In the genomic region with DNA sequence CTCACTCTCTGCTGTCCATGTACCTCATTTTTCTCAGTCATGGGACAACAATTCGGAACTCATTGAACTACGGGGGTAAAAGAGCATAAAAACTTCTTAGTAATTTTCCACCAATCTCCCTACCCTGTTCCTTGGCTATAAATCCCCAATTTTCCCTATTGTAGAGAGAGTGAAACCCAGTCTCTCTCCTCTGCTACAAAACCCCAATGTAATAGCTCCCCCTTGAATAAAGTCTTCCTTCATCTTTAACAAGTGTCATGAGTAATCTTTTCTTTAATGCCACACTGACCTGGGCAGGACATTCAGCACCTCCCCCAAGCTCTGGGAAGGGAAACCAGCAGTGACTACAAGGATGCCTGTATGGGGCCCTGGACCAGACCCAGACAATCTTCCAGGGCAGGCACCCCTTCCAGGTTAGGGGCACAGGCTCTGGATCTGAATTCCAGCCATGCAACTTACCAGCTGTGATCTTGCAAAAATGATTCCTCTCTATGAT, we compare ENCODE assay signal across 8 cellular contexts. TPM values are rescaled to one million over a fixed set of nuclear protein-coding genes. Genes with fewer than 3 reads are reported as not detected.
DNase-seq lines count a peak whose midpoint lies in the region; ATAC-seq and TF ChIP-seq lines count a peak whose summit lies in the region.

No MANE protein-coding gene starts in this region.

- H3K9ac ChIP-seq in mucosa of rectum (ENCODE audit: low read depth in 1 of 2, low read length in 2 of 2), result peak overlapping the region; percentile 53 to 54

- H3K9me3 ChIP-seq in body of pancreas, result no peaks in the 10 kb centered on the region
- H3K9me3 ChIP-seq in mucosa of rectum (ENCODE audit: control insufficient read depth in 2 of 2, low read length in 2 of 2), result no peaks in the 10 kb centered on the region

- H3K27me3 Mint-ChIP-seq in activated CD8-positive, alpha-beta memory T cell treated with anti-CD3 and anti-CD28 coated beads, Interleukin-2, amount 10 ng/mL, durations not matched to agents 7 days and 5 days, result no peaks in the 10 kb centered on the region
- H3K27me3 Mint-ChIP-seq in endothelial cell (ENCODE audit: unreplicated experiment), result peaks cover 4% of the 10 kb centered on the region

- H3K4me1 Mint-ChIP-seq in activated CD8-positive, alpha-beta memory T cell treated with anti-CD3 and anti-CD28 coated beads, Interleukin-2, amount 10 ng/mL, durations not matched to agents 7 days and 5 days, result peaks cover 65% of the 10 kb centered on the region
- H3K4me1 Mint-ChIP-seq in endothelial cell (ENCODE audit: unreplicated experiment), result peaks cover 11% of the 10 kb centered on the region

- 62 to 80% methylated on average over 2 of the region's 2 CpGs for WGBS in body of pancreas, 2 donors

- peak; percentile 8 to 74 (median 69) for TF ChIP-seq POLR2A in body of pancreas (IDR thresholded peaks at IDR 0.05)

- H3K27ac ChIP-seq in body of pancreas (peak overlapping the region; percentile 27 to 83 (median 56)), mucosa of rectum (ENCODE audit: low read depth in 2 of 2, low read length in 2 of 2) (peak overlapping the region; percentile 69 to 80)

- peak overlapping the region; percentile 94 for H3K27ac Mint-ChIP-seq in activated CD8-positive, alpha-beta memory T cell treated with anti-CD3 and anti-CD28 coated beads, Interleukin-2, amount 10 ng/mL, durations not matched to agents 7 days and 5 days
- H3K27ac Mint-ChIP-seq in endothelial cell (ENCODE audit: unreplicated experiment), result no peak overlapping the region

- peaks cover 2% of the 10 kb centered on the region for H3K9me3 Mint-ChIP-seq in activated CD8-positive, alpha-beta memory T cell treated with anti-CD3 and anti-CD28 coated beads, Interleukin-2, amount 10 ng/mL, durations not matched to agents 7 days and 5 days (ENCODE audit: low read depth)
- peaks cover 5% of the 10 kb centered on the region for H3K9me3 Mint-ChIP-seq in endothelial cell (ENCODE audit: unreplicated experiment)

- H3K27me3 ChIP-seq in body of pancreas, result no peaks in the 10 kb centered on the region
- H3K27me3 ChIP-seq in mucosa of rectum (ENCODE audit: control insufficient read depth in 2 of 2, insufficient read depth in 2 of 2, low read length in 2 of 2), result no peaks in the 10 kb centered on the region

- TF ChIP-seq CTCF in body of pancreas (IDR thresholded peaks at IDR 0.05) (no peak), endothelial cell (IDR thresholded peaks at IDR 0.05; ENCODE audit: unreplicated experiment) (no peak)

- no peak for DNase-seq in activated CD8-positive, alpha-beta memory T cell treated with anti-CD3 and anti-CD28 coated beads, Interleukin-2, amount 10 ng/mL, durations not matched to agents 7 days and 5 days
- no peak for DNase-seq in activated CD8-positive, alpha-beta memory T cell treated with anti-CD3 and anti-CD28 coated beads, Interleukin-2, amount 50 U/mL, for 4 hours
- DNase-seq in Jurkat, Clone E6-1 (ENCODE audit: low read depth, low spot score), result no peak
- DNase-seq in body of pancreas (no peak), activated gamma-delta T cell treated with Interleukin-2 at 50 U/mL for 16 hours (no peak), DMS53 (lab: John Stamatoyannopoulos, UW) (no peak), endothelial cell (ENCODE audit: low spot score) (no peak)

- peaks cover 21% of the 10 kb centered on the region for H3K4me1 ChIP-seq in body of pancreas
- H3K4me1 ChIP-seq in mucosa of rectum (ENCODE audit: control insufficient read depth in 2 of 2, insufficient read depth in 2 of 2, low read length in 2 of 2), result peaks cover 4 to 5% of the 10 kb centered on the region in 2 donors

- H3K4me3 ChIP-seq in Jurkat, Clone E6-1 (ENCODE audit: low read length), result peak overlapping the region; percentile 40; the same call in 1 of the 2 replicates
- H3K4me3 ChIP-seq in body of pancreas (no peak overlapping the region), mucosa of rectum (ENCODE audit: low read length in 2 of 2) (peak overlapping the region; percentile 61 to 66)

- CTCF ChIA-PET in activated CD8-positive, alpha-beta memory T cell treated with anti-CD3 and anti-CD28 coated beads, Interleukin-2, amount 10 ng/mL, durations not matched to agents 7 days and 5 days (lab: Charles Lee), result interaction anchor here (0.5 to 9.4 kb wide), 8 partner anchors 11 to 129 kb away, joined by 3 to 239 read pairs (median 12); a partner anchor contains a TSS

- H3K4me3 Mint-ChIP-seq in activated CD8-positive, alpha-beta memory T cell treated with anti-CD3 and anti-CD28 coated beads, Interleukin-2, amount 10 ng/mL, durations not matched to agents 7 days and 5 days, result peak overlapping the region; percentile 88
- no peak overlapping the region for H3K4me3 Mint-ChIP-seq in endothelial cell (ENCODE audit: unreplicated experiment)

- ATAC-seq in activated CD8-positive, alpha-beta memory T cell treated with anti-CD3 and anti-CD28 coated beads, Interleukin-2, amount 10 ng/mL, durations not matched to agents 7 days and 5 days, result peak; percentile 38
- peak; percentile 19 for ATAC-seq in body of pancreas

- no peaks in the 10 kb centered on the region for H3K36me3 ChIP-seq in body of pancreas (replicated peaks in 1 of 2; ENCODE audit: insufficient read depth in 1 of 2, low read depth in 2 of 2)
- H3K36me3 ChIP-seq in mucosa of rectum (ENCODE audit: control insufficient read depth in 2 of 2, insufficient read depth in 2 of 2, low read length in 2 of 2), result no peaks in the 10 kb centered on the region

- intact Hi-C loops in body of pancreas (cut with DNase I), result no loop called here

- peaks cover 9% of the 10 kb centered on the region for H3K36me3 Mint-ChIP-seq in activated CD8-positive, alpha-beta memory T cell treated with anti-CD3 and anti-CD28 coated beads, Interleukin-2, amount 10 ng/mL, durations not matched to agents 7 days and 5 days
- H3K36me3 Mint-ChIP-seq in endothelial cell (ENCODE audit: low read depth, unreplicated experiment), result peaks cover 3% of the 10 kb centered on the region

RNA-seq across cellular contexts. Expression of a gene that starts 10.2 kb away (rescaled TPM):
- total RNA-seq in activated CD8-positive, alpha-beta memory T cell treated with anti-CD3 and anti-CD28 coated beads, Interleukin-2, amount 10 ng/mL, durations not matched to agents 7 days and 5 days, result 100 to 1,000 TPM; 593 to 900 TPM
- 676 TPM for polyA plus RNA-seq in Jurkat, Clone E6-1 (2012; ENCODE audit: insufficient read depth, insufficient read length)
- total RNA-seq in body of pancreas (100 to 1,000 TPM in 1 of 2 donors, 10 to 100 TPM in 1; 99.5 to 120 TPM), endothelial cell (ENCODE audit: unreplicated experiment) (569 TPM)

RNA-seq across cellular contexts. Expression of a gene that starts 33.7 kb away (rescaled TPM):
- total RNA-seq in activated CD8-positive, alpha-beta memory T cell treated with anti-CD3 and anti-CD28 coated beads, Interleukin-2, amount 10 ng/mL, durations not matched to agents 7 days and 5 days, result not detected
- polyA plus RNA-seq in Jurkat, Clone E6-1 (2012; ENCODE audit: insufficient read depth, insufficient read length), result not detected
- not detected for total RNA-seq in body of pancreas
- not detected for total RNA-seq in endothelial cell (ENCODE audit: unreplicated experiment)

RNA-seq across cellular contexts. Expression of a gene that starts 54.1 kb away (rescaled TPM):
- total RNA-seq in activated CD8-positive, alpha-beta memory T cell treated with anti-CD3 and anti-CD28 coated beads, Interleukin-2, amount 10 ng/mL, durations not matched to agents 7 days and 5 days, result under 1 TPM in 1 of 2 experiments, not detected in 1; 0.80 TPM
- polyA plus RNA-seq in Jurkat, Clone E6-1 (2012; ENCODE audit: insufficient read depth, insufficient read length), result not detected
- 1 to 10 TPM; 4.4 to 5.9 TPM for total RNA-seq in body of pancreas
- not detected for total RNA-seq in endothelial cell (ENCODE audit: unreplicated experiment)

RNA-seq across cellular contexts. Expression of a gene that starts 56.0 kb away (rescaled TPM):
- total RNA-seq in activated CD8-positive, alpha-beta memory T cell treated with anti-CD3 and anti-CD28 coated beads, Interleukin-2, amount 10 ng/mL, durations not matched to agents 7 days and 5 days, result under 1 TPM; 0.15 to 0.19 TPM
- polyA plus RNA-seq in Jurkat, Clone E6-1 (2012; ENCODE audit: insufficient read depth, insufficient read length), result not detected
- total RNA-seq in body of pancreas (1 to 10 TPM in 1 of 2 donors, under 1 TPM in 1; 0.52 to 1.3 TPM), endothelial cell (ENCODE audit: unreplicated experiment) (18.1 TPM)

Comparison
In these comparisons a context has a peak if more than half of its experiments do, and no peak if none do; other contexts are left out.
1. H3K4me3 ChIP-seq: peak in Jurkat, Clone E6-1 (single experiment) and mucosa of rectum (2 of 2); none in body of pancreas (0 of 2).